Comparison of ENCODE assay signal across 8 cellular contexts in genomic region chr6:107179004-107179403, GRCh38.
DNase-seq lines count a peak whose midpoint lies in the region; FAIRE-seq and TF ChIP-seq lines count a peak whose summit lies in the region.

No MANE protein-coding gene starts in this region.

- H3K4me3 ChIP-seq in NB4 (ENCODE audit: low read depth, low read length) (no peak overlapping the region), bronchial epithelial cell (ENCODE audit: low read depth, low read length) (no peak overlapping the region), retinal pigment epithelial cell (ENCODE audit: low read length) (no peak overlapping the region)

- H3K27me3 Mint-ChIP-seq in activated naive CD4-positive, alpha-beta T cell treated with anti-CD3 and anti-CD28 coated beads, Interleukin-2, amount 10 ng/mL, durations not matched to agents 7 days and 5 days, result no peaks in the 10 kb centered on the region

- TF ChIP-seq CTCF in NB4 (IDR thresholded peaks at IDR 0.05; ENCODE audit: low read depth, low read length), result peak; percentile 40
- TF ChIP-seq CTCF in bronchial epithelial cell (IDR thresholded peaks at IDR 0.05; ENCODE audit: insufficient read depth, low read length, severe bottlenecking), result peak; percentile 21
- TF ChIP-seq CTCF in retinal pigment epithelial cell (conservative IDR thresholded peaks at IDR 0.05; ENCODE audit: low read depth, low read length), result peak; percentile 40

- peak; percentile 22 for DNase-seq in activated naive CD4-positive, alpha-beta T cell treated with anti-CD3 and anti-CD28 coated beads, Interleukin-2, amount 10 ng/mL, durations not matched to agents 7 days and 5 days
- no peak for DNase-seq in activated naive CD4-positive, alpha-beta T cell treated with Interleukin-2 at 50 U/mL for 16 hours
- DNase-seq in NB4 (ENCODE audit: low read depth) (peak; percentile 60), bronchial epithelial cell (ENCODE audit: low read depth) (peak; percentile 21), retinal pigment epithelial cell (ENCODE audit: low read depth) (no peak), NCI-H1092 (lab: John Stamatoyannopoulos, UW) (no peak), glomerular visceral epithelial cell (ENCODE audit: extremely low spot score) (no peak)
- no peak for DNase-seq in activated CD4-positive, CD25-positive, alpha-beta regulatory T cell treated with anti-CD3 and anti-CD28 coated beads, Interleukin-2, amount 50 U/mL, for 72 hours

- TF ChIP-seq POLR2A in NB4 (IDR thresholded peaks at IDR 0.05; ENCODE audit: extremely low read depth, insufficient read length), result no peak

- no peaks in the 10 kb centered on the region for H3K27me3 ChIP-seq in bronchial epithelial cell (ENCODE audit: control insufficient read depth, insufficient read depth, low read length)

- H3K4me1 Mint-ChIP-seq in activated naive CD4-positive, alpha-beta T cell treated with anti-CD3 and anti-CD28 coated beads, Interleukin-2, amount 10 ng/mL, durations not matched to agents 7 days and 5 days, result no peaks in the 10 kb centered on the region

- H3K9me3 Mint-ChIP-seq in activated naive CD4-positive, alpha-beta T cell treated with anti-CD3 and anti-CD28 coated beads, Interleukin-2, amount 10 ng/mL, durations not matched to agents 7 days and 5 days, result no peaks in the 10 kb centered on the region

- CTCF ChIA-PET in activated naive CD4-positive, alpha-beta T cell treated with anti-CD3 and anti-CD28 coated beads, Interleukin-2, amount 10 ng/mL, durations not matched to agents 7 days and 5 days (lab: Charles Lee), result interaction anchor here (0.7 to 1.5 kb wide), 4 partner anchors 9 to 280 kb away, joined by 3 to 4 read pairs (median 3); no protein-coding TSS in a partner anchor

- no peak overlapping the region for H3K27ac Mint-ChIP-seq in activated naive CD4-positive, alpha-beta T cell treated with anti-CD3 and anti-CD28 coated beads, Interleukin-2, amount 10 ng/mL, durations not matched to agents 7 days and 5 days

- no peaks in the 10 kb centered on the region for H3K36me3 Mint-ChIP-seq in activated naive CD4-positive, alpha-beta T cell treated with anti-CD3 and anti-CD28 coated beads, Interleukin-2, amount 10 ng/mL, durations not matched to agents 7 days and 5 days

- no peak overlapping the region for H3K4me3 Mint-ChIP-seq in activated naive CD4-positive, alpha-beta T cell treated with anti-CD3 and anti-CD28 coated beads, Interleukin-2, amount 10 ng/mL, durations not matched to agents 7 days and 5 days

- no peaks in the 10 kb centered on the region for H3K36me3 ChIP-seq in bronchial epithelial cell (ENCODE audit: control insufficient read depth, insufficient read depth, low read length)

- FAIRE-seq in bronchial epithelial cell (lab: Jason Lieb, UNC), result no peak

Comparison
In these comparisons a context has a peak if more than half of its experiments do, and no peak if none do; other contexts are left out.
1. DNase-seq: peak in activated naive CD4-positive, alpha-beta T cell treated with anti-CD3 and anti-CD28 coated beads, Interleukin-2, amount 10 ng/mL, durations not matched to agents 7 days and 5 days (single experiment), NB4 (single experiment) and bronchial epithelial cell (single experiment); none in activated naive CD4-positive, alpha-beta T cell treated with Interleukin-2 at 50 U/mL for 16 hours (single experiment), retinal pigment epithelial cell (single experiment), activated CD4-positive, CD25-positive, alpha-beta regulatory T cell treated with anti-CD3 and anti-CD28 coated beads, Interleukin-2, amount 50 U/mL, for 72 hours (single experiment), NCI-H1092 (single experiment) and glomerular visceral epithelial cell (single experiment).
2. Peak in every context shown above with its lines, with median percentiles within 50 percentile points of each other: CTCF ChIP-seq.